ENCODE assay signal across 28 cellular contexts in genomic region chr10:22900841-22901601, GRCh38. TPM values are rescaled to one million over a fixed set of nuclear protein-coding genes. Genes with fewer than 3 reads are reported as not detected.
"Had no signal": no experiment of that assay in that cellular context is flagged by ENCODE, and none has a peak within 500 bp of the region (broad histone marks: within the 10 kb centered on the region; RNA-seq: fewer than 3 reads in every experiment).

No MANE protein-coding gene starts in this region.

- H3K27ac ChIP-seq: breast epithelium, esophagus muscularis mucosa, sigmoid colon, thyroid gland had no signal

- H3K9me3 ChIP-seq: breast epithelium, esophagus muscularis mucosa, sigmoid colon, thyroid gland had no signal

- ATAC-seq: left lobe of liver; stimulated activated memory B cell treated with anti-CD40 and anti-IgM and Interleukin-4, amounts not matched to agents 10 μg/mL and 1 μg/mL and 100 μg/mL, for 72 hours; stimulated activated naive CD8-positive, alpha-beta T cell treated with anti-CD3 and anti-CD28 coated beads, Interleukin-15, amount 100 ng/mL, for 72 hours had no signal

- H3K27me3 ChIP-seq: breast epithelium, esophagus muscularis mucosa, sigmoid colon, thyroid gland had no signal

- H3K36me3 ChIP-seq: breast epithelium, esophagus muscularis mucosa, sigmoid colon, thyroid gland had no signal

- H3K4me2 ChIP-seq: smooth muscle cell had no signal

- H3K4me3 ChIP-seq: breast epithelium, esophagus muscularis mucosa, lung, sigmoid colon, smooth muscle cell, thyroid gland had no signal

- H3K4me1 ChIP-seq: breast epithelium, esophagus muscularis mucosa, sigmoid colon, thyroid gland had no signal

- DNase-seq: activated CD4-positive, alpha-beta memory T cell treated with anti-CD3 and anti-CD28 coated beads, Interleukin-2, amount 10 ng/mL, durations not matched to agents 7 days and 5 days; activated CD4-positive, alpha-beta T cell treated with anti-CD3 and anti-CD28 coated beads, Interleukin-2, amount 10 ng/mL, durations not matched to agents 7 days and 5 days; activated CD4-positive, CD25-positive, alpha-beta regulatory T cell treated with anti-CD3 and anti-CD28 coated beads, Interleukin-2, amount 50 U/mL, for 72 hours; activated CD8-positive, alpha-beta memory T cell treated with anti-CD3 and anti-CD28 coated beads, Interleukin-2, amount 50 U/mL, for 48 hours; activated gamma-delta T cell; activated naive CD4-positive, alpha-beta T cell treated with anti-CD3 and anti-CD28 coated beads, Interleukin-2, amount 50 U/mL, for 16 hours; activated T-cell treated with anti-CD3 and anti-CD28 coated beads, Interleukin-2, amount 50 U/mL, for 24 hours; amniotic stem cell; dermis blood vessel endothelial cell; effector CD4-positive, alpha-beta T cell; head of caudate nucleus; mesendoderm; posterior cingulate gyrus; sigmoid colon; stimulated activated CD4-positive, alpha-beta T cell treated with anti-CD3 and anti-CD28 coated beads, Interleukin-1b, Interleukin-23, amount 100 ng/mL, for 48 hours; stimulated activated CD4-positive, alpha-beta T cell treated with anti-CD3 and anti-CD28 coated beads, Interleukin-4, amount 100 ng/mL, for 4 hours; stimulated activated CD8-positive, alpha-beta memory T cell treated with anti-CD3 and anti-CD28 coated beads, Interleukin-4, amount 100 ng/mL, for 48 hours; stimulated activated naive CD8-positive, alpha-beta T cell treated with anti-CD3 and anti-CD28 coated beads, Interleukin-15, amount 100 ng/mL, for 72 hours; substantia nigra; T-helper 2 cell; thyroid gland had no signal

RNA-seq across cellular contexts. Expression of gene ARMC3, which starts 26.8 kb away (rescaled TPM):
- total RNA-seq: activated CD4-positive, alpha-beta memory T cell treated with anti-CD3 and anti-CD28 coated beads, Interleukin-2, amount 10 ng/mL, durations not matched to agents 7 days and 5 days; activated CD4-positive, alpha-beta T cell treated with anti-CD3 and anti-CD28 coated beads, Interleukin-2, amount 10 ng/mL, durations not matched to agents 7 days and 5 days; dermis blood vessel endothelial cell; left lobe of liver; sigmoid colon; smooth muscle cell had no signal
- polyA plus RNA-seq: sigmoid colon, urinary bladder had no signal
